35 cellular contexts compared by ENCODE assay signal in the genomic region with DNA sequence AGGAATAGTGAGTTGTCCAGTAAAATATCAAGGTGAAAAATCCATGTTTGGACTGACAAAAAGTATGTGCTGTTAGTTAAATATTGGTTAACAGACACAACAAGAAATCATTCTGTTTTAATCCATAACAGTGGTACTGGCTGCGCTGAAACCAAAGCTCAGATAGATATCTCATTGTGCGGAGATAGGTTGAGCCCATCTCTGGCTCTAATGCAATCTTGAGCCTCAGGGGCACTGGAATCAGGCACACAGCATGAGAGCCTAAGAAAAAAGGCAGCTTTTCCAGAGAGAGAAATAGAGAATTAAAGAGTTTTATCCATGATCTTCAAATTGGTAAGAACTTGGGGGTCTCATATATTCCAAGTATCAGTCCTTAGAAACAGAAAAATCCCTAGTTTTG.
"Had no signal": no experiment of that assay in that cellular context is flagged by ENCODE, and none has a peak within 500 bp of the region (broad histone marks: within the 10 kb centered on the region; RNA-seq: fewer than 3 reads in every experiment).

No MANE protein-coding gene starts in this region.

- H3K27me3 ChIP-seq: MG63 had no signal

- H3K4me3 ChIP-seq: MG63 had no signal

- H3K4me2 ChIP-seq: KMS-11 had no signal

- H3K27ac ChIP-seq: KMS-11 had no signal

- H3K9me3 ChIP-seq: MG63 had no signal

- DNase-seq: Karpas-422, Kasumi-1, KG1, MG63, MM.1S, MV-4-11, NCI-H1048, NCI-H1092, NCI-H1092 treated with DMSO at 0.1 percent for 48 hours, NCI-H1105, NCI-H1105 treated with DMSO at 0.1 percent for 48 hours, NCI-H1417, NCI-H1417 treated with DMSO at 0.1 percent for 48 hours, NCI-H1436, NCI-H1436 treated with DMSO at 0.1 percent for 48 hours, NCI-H146, NCI-H1694, NCI-H1694 treated with DMSO at 0.1 percent for 48 hours, NCI-H187, NCI-H187 treated with DMSO at 0.1 percent for 48 hours, NCI-H1930, NCI-H2029, NCI-H2029 treated with DMSO at 0.1 percent for 48 hours, NCI-H2081, NCI-H2081 treated with DMSO at 0.1 percent for 48 hours, NCI-H2107, NCI-H2171, NCI-H2171 treated with DMSO at 0.1 percent for 48 hours, NCI-H2227 treated with DMSO at 0.1 percent for 48 hours, NCI-H226, NCI-H345, NCI-H446, NCI-H446 treated with DMSO at 0.1 percent for 48 hours, NCI-H510A had no signal

- H3K9ac ChIP-seq: KMS-11 had no signal

- H3K36me3 ChIP-seq: MG63 had no signal
